In the genomic region with DNA sequence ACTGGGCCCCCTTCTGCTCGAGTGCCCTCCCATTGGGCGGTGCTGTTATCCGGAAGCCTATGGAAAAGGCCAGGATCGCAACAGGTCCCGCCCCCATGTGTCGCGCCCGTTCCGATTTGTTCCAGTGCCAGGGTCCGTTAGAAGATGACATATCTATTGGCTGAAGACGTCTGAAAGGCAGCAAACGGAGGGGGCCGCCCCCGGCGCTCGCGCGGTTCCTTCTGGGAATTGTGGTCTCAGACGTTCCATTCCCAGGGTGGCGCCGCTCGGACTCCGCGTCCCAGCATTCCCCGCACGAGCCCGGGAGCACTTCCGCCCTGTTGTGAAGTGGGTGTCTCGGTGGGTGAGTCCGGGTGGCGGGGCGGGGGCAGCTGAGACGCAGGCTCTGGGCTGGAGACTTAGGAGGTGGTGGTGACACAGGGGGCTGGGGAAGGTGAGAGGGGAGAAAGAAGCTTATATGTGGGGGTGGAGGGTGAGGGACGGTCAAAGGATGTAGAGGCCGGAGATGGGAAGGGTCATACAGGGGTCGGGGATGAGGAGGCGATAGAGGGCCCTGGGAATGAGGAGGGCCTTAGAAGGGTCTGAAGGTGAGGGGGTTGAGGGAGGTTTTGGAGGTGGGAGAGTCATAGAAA, we compare ENCODE assay signal across 8 cellular contexts. TPM values are rescaled to one million over a fixed set of nuclear protein-coding genes. Genes with fewer than 3 reads are reported as not detected.
DNase-seq lines count a peak whose midpoint lies in the region; ATAC-seq, FAIRE-seq and TF ChIP-seq lines count a peak whose summit lies in the region.

TSS of gene ZSCAN20 (plus strand) at position 297 of the 632 bp plus-strand sequence. CDS start 6,644 bp downstream, outside the sequence.

- peak; percentile 95 for DNase-seq in ACHN
- DNase-seq in NCI-H2196 treated with DMSO at 0.1 percent for 48 hours (lab: John Stamatoyannopoulos, UW; ENCODE audit: unreplicated experiment) = peak; percentile 97
- DNase-seq in WERI-Rb-1 = peak; percentile 98
- DNase-seq in bronchial epithelial cell (ENCODE audit: low read depth) = peak; percentile 93
- DNase-seq in iPS-NIHi11 (ENCODE audit: low spot score) = peak; percentile 99

- H3K27me3 ChIP-seq in WERI-Rb-1 (ENCODE audit: insufficient read depth, low read depth, severe bottlenecking) (no peaks in the 10 kb centered on the region), bronchial epithelial cell (ENCODE audit: control insufficient read depth, insufficient read depth, low read length) (no peaks in the 10 kb centered on the region)

- TF ChIP-seq CTCF in WERI-Rb-1 (IDR thresholded peaks at IDR 0.05; ENCODE audit: low read depth, low read length) = no peak
- TF ChIP-seq CTCF in bronchial epithelial cell (IDR thresholded peaks at IDR 0.05; ENCODE audit: insufficient read depth, low read length, severe bottlenecking) = no peak

- in situ Hi-C loops in ACHN (cut with HindIII; ENCODE audit: low pct_ligation_motif_present, low pct_unique_long_range_greater_than_20kb, low sequenced_read_pairs) = no loop called here

- ATAC-seq in GM18873 (IDR thresholded peaks at IDR 0.05; ENCODE audit: low FRiP score, unreplicated experiment) = peak; percentile 89
- ATAC-seq in HG03135 (IDR thresholded peaks at IDR 0.05; ENCODE audit: unreplicated experiment) = peak; percentile 92

- H3K4me3 ChIP-seq in WERI-Rb-1 (ENCODE audit: low read depth, low read length) = peak within 1 kb of the TSS; percentile 71
- H3K4me3 ChIP-seq in bronchial epithelial cell (ENCODE audit: low read depth, low read length) = peak within 1 kb of the TSS; percentile 67
- H3K4me3 ChIP-seq in skin epidermis = peak within 1 kb of the TSS; percentile 37 to 58 (median 51)

- no peaks in the 10 kb centered on the region for H3K36me3 ChIP-seq in WERI-Rb-1
- H3K36me3 ChIP-seq in bronchial epithelial cell (ENCODE audit: control insufficient read depth, insufficient read depth, low read length) = no peaks in the 10 kb centered on the region

- H3K9me3 ChIP-seq in WERI-Rb-1 (ENCODE audit: severe bottlenecking) = no peaks in the 10 kb centered on the region

- FAIRE-seq in bronchial epithelial cell (lab: Jason Lieb, UNC) = no peak

- peak within 1 kb of the TSS; percentile 52 for H3K27ac ChIP-seq in WERI-Rb-1
- peak within 1 kb of the TSS in 20 of 21 experiments; percentile 39 to 82 (median 71) for H3K27ac ChIP-seq in skin epidermis

RNA-seq across cellular contexts. Expression of gene ZSCAN20, which starts in this region (rescaled TPM):
- total RNA-seq in bronchial epithelial cell = 5.0 and 8.2 TPM in 2 replicates

Comparison
In these comparisons a context has a peak if more than half of its experiments do, and no peak if none do; other contexts are left out.
1. Peak in every context shown above with its lines: DNase-seq, ATAC-seq, H3K4me3 ChIP-seq and H3K27ac ChIP-seq.